In the genomic region with DNA sequence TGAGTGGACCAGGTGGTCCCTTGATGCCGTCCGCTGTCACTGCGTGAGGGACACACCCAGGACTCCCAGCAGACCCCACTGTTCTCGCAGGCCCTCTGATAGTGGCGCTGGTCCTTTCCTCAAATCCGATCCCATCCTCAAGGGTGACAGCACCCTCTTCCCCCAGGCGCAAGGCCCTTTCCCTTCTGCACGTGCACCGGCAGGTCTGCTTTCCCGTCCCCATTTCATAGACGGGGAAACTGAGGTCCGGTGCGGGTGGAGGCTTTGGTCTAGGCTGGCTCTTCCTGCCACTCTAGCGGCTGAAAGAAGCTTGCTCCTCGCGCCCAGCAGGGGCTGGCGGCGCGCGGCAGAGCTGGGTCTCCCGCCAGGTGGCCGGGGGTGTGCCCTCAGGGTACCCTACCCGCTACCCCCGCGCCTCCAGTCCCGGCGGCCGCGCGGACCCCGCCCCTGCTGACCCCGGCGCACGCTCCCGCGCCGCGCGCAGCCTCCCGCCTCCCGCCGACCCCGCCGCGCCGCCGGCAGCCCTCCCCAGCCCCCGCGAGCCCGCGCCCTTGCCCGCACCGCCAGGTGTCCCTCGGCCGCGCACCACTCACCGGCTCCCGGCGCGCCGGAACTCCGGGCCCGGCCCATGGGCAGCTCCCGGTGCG, we compare ENCODE assay signal across 8 cellular contexts. TPM values are rescaled to one million over a fixed set of nuclear protein-coding genes. Genes with fewer than 3 reads are reported as not detected.
DNase-seq lines count a peak whose midpoint lies in the region; ATAC-seq and TF ChIP-seq lines count a peak whose summit lies in the region.

No MANE protein-coding gene starts in this region.

- peak overlapping the region; percentile 16 for H3K4me3 Mint-ChIP-seq in activated T-helper 1 cell treated with anti-CD3 and anti-CD28 coated beads, Interleukin-12 subunit alpha, Interleukin-12 subunit beta, Interleukin-2, Interleukin-4 antibody, amounts not matched to agents 30 ng/mL and 10 ng/mL and 1 ng/mL, durations not matched to agents 14 hours and 24 hours and 36 hours

- no peaks in the 10 kb centered on the region for H3K36me3 Mint-ChIP-seq in activated T-helper 1 cell treated with anti-CD3 and anti-CD28 coated beads, Interleukin-12 subunit alpha, Interleukin-12 subunit beta, Interleukin-2, Interleukin-4 antibody, amounts not matched to agents 30 ng/mL and 10 ng/mL and 1 ng/mL, durations not matched to agents 14 hours and 24 hours and 36 hours (ENCODE audit: low read depth)

- TF ChIP-seq CTCF in spleen (IDR thresholded peaks at IDR 0.05 in 8 of 11, conservative IDR thresholded peaks at IDR 0.05 in 3 of 11) (no peak), GM20000 (IDR thresholded peaks at IDR 0.05; ENCODE audit: extremely low read depth, missing control alignments) (no peak)

- H3K27me3 ChIP-seq in right cardiac atrium (ENCODE audit: control insufficient read depth, insufficient read depth), result no peaks in the 10 kb centered on the region
- peaks cover 0 to 74% (median 38%) of the 10 kb centered on the region in 7 donors for H3K27me3 ChIP-seq in spleen (replicated peaks in 1 of 7)

- WGBS in right cardiac atrium, result 3% methylated on average over 65 of the region's 65 CpGs
- WGBS in spleen, 5 donors, result 4 to 14% (median 5%) methylated on average over 13 to 65 of the region's 65 CpGs

- H3K4me1 ChIP-seq in right cardiac atrium (ENCODE audit: control insufficient read depth, insufficient read depth, low read length) (no peaks in the 10 kb centered on the region), spleen (peaks cover 3 to 13% (median 7%) of the 10 kb centered on the region in 6 donors)

- H3K36me3 ChIP-seq in spleen, result no peaks in the 10 kb centered on the region

- peaks cover 26% of the 10 kb centered on the region for H3K27me3 Mint-ChIP-seq in activated T-helper 1 cell treated with anti-CD3 and anti-CD28 coated beads, Interleukin-12 subunit alpha, Interleukin-12 subunit beta, Interleukin-2, Interleukin-4 antibody, amounts not matched to agents 30 ng/mL and 10 ng/mL and 1 ng/mL, durations not matched to agents 14 hours and 24 hours and 36 hours (ENCODE audit: insufficient read depth)

- no peak overlapping the region for H3K27ac Mint-ChIP-seq in activated T-helper 1 cell treated with anti-CD3 and anti-CD28 coated beads, Interleukin-12 subunit alpha, Interleukin-12 subunit beta, Interleukin-2, Interleukin-4 antibody, amounts not matched to agents 30 ng/mL and 10 ng/mL and 1 ng/mL, durations not matched to agents 14 hours and 24 hours and 36 hours

- H3K4me3 ChIP-seq in right cardiac atrium (ENCODE audit: low read length) (peak overlapping the region; percentile 74), spleen (peak overlapping the region in 6 of 8 donors; percentile 19 to 68 (median 30))

- no peak for TF ChIP-seq POLR2A in spleen (IDR thresholded peaks at IDR 0.05)

- peak; percentile 22 for DNase-seq in activated CD4-positive, alpha-beta T cell treated with anti-CD3 and anti-CD28 coated beads for 48 hours
- DNase-seq in activated CD4-positive, alpha-beta T cell treated with anti-CD3 and anti-CD28 coated beads, Interleukin-2, amount 50 U/mL, for 1 hour, result no peak
- no peak for DNase-seq in activated T-helper 1 cell treated with anti-CD3 and anti-CD28 coated beads, Interleukin-12 subunit alpha, Interleukin-12 subunit beta, Interleukin-2, Interleukin-4 antibody, amounts not matched to agents 30 ng/mL and 10 ng/mL and 1 ng/mL, durations not matched to agents 14 hours and 24 hours and 36 hours (ENCODE audit: low spot score)
- no peak for DNase-seq in right cardiac atrium
- peak; percentile 33 for DNase-seq in spleen
- DNase-seq in inferior parietal cortex (ENCODE audit: extremely low spot score), result no peak
- no peak for DNase-seq in GM20000 (ENCODE audit: low spot score)

- H3K9me3 ChIP-seq in right cardiac atrium (ENCODE audit: control insufficient read depth, low read length) (no peaks in the 10 kb centered on the region), spleen (no peaks in the 10 kb centered on the region)

- peaks cover under 1% of the 10 kb centered on the region for H3K9me3 Mint-ChIP-seq in activated T-helper 1 cell treated with anti-CD3 and anti-CD28 coated beads, Interleukin-12 subunit alpha, Interleukin-12 subunit beta, Interleukin-2, Interleukin-4 antibody, amounts not matched to agents 30 ng/mL and 10 ng/mL and 1 ng/mL, durations not matched to agents 14 hours and 24 hours and 36 hours

- ATAC-seq in HG03175 (IDR thresholded peaks at IDR 0.05; ENCODE audit: unreplicated experiment) (peak; percentile 28), right cardiac atrium (no peak)

- no peak overlapping the region for H3K27ac ChIP-seq in right cardiac atrium (ENCODE audit: low read length)
- no peak overlapping the region for H3K27ac ChIP-seq in spleen

- intact Hi-C loops in activated T-helper 1 cell treated with anti-CD3 and anti-CD28 coated beads, Interleukin-12 subunit alpha, Interleukin-12 subunit beta, Interleukin-2, Interleukin-4 antibody, amounts not matched to agents 30 ng/mL and 10 ng/mL and 1 ng/mL, durations not matched to agents 14 hours and 24 hours and 36 hours (cut with micrococcal nuclease), result loop anchor here (2.0 kb wide), 2 partner anchors 82 to 84 kb away; partner anchors contain the start of gene MAPK9
- intact Hi-C loops in right cardiac atrium (cut with DNase I) (no loop called here), spleen (cut with DNase I; ENCODE audit: low total_unique reads) (loop anchor here (5.0 kb wide), 1 partner anchor 81 kb away; no protein-coding TSS in a partner anchor)

- peaks cover 9% of the 10 kb centered on the region for H3K4me1 Mint-ChIP-seq in activated T-helper 1 cell treated with anti-CD3 and anti-CD28 coated beads, Interleukin-12 subunit alpha, Interleukin-12 subunit beta, Interleukin-2, Interleukin-4 antibody, amounts not matched to agents 30 ng/mL and 10 ng/mL and 1 ng/mL, durations not matched to agents 14 hours and 24 hours and 36 hours (ENCODE audit: low read depth)

RNA-seq across cellular contexts. Expression of gene RASGEF1C, which starts 0.5 kb away (rescaled TPM):
- total RNA-seq in activated T-helper 1 cell treated with anti-CD3 and anti-CD28 coated beads, Interleukin-12 subunit alpha, Interleukin-12 subunit beta, Interleukin-2, Interleukin-4 antibody, amounts not matched to agents 30 ng/mL and 10 ng/mL and 1 ng/mL, durations not matched to agents 14 hours and 24 hours and 36 hours, result not detected in 2 replicates
- total RNA-seq in right cardiac atrium (under 1 TPM; 0.39 to 0.82 (median 0.57) TPM), spleen (1 to 10 TPM in 1 of 7 donors, under 1 TPM in 1, not detected in 5; 0.17 to 1.1 TPM)
- polyA plus RNA-seq in right cardiac atrium (0.50 TPM), spleen (under 1 TPM in 2 of 3 donors, not detected in 1; 0.06 to 0.26 TPM)

Comparison
In these comparisons a context has a peak if more than half of its experiments do, and no peak if none do; other contexts are left out.
1. DNase-seq: peak in activated CD4-positive, alpha-beta T cell treated with anti-CD3 and anti-CD28 coated beads for 48 hours (single experiment) and spleen (single experiment); none in activated CD4-positive, alpha-beta T cell treated with anti-CD3 and anti-CD28 coated beads, Interleukin-2, amount 50 U/mL, for 1 hour (single experiment), activated T-helper 1 cell treated with anti-CD3 and anti-CD28 coated beads, Interleukin-12 subunit alpha, Interleukin-12 subunit beta, Interleukin-2, Interleukin-4 antibody, amounts not matched to agents 30 ng/mL and 10 ng/mL and 1 ng/mL, durations not matched to agents 14 hours and 24 hours and 36 hours (single experiment), right cardiac atrium (0 of 3), inferior parietal cortex (single experiment) and GM20000 (single experiment).
2. intact Hi-C loops: an anchor here in activated T-helper 1 cell treated with anti-CD3 and anti-CD28 coated beads, Interleukin-12 subunit alpha, Interleukin-12 subunit beta, Interleukin-2, Interleukin-4 antibody, amounts not matched to agents 30 ng/mL and 10 ng/mL and 1 ng/mL, durations not matched to agents 14 hours and 24 hours and 36 hours (2.0 kb wide) and spleen (5.0 kb wide); none called in right cardiac atrium.